ENCODE assay signal across 18 cellular contexts in genomic region chr13:44212633-44213387, GRCh38.
DNase-seq lines count a peak whose midpoint lies in the region; ATAC-seq and TF ChIP-seq lines count a peak whose summit lies in the region.
"Had no signal": no experiment of that assay in that cellular context is flagged by ENCODE, and none has a peak within 500 bp of the region (broad histone marks: within the 10 kb centered on the region; RNA-seq: fewer than 3 reads in every experiment).

No MANE protein-coding gene starts in this region.

- H3K27ac ChIP-seq in esophagus (ENCODE audit: low read depth in 2 of 2, low read length in 1 of 2), result peak overlapping the region; percentile 7 to 40
- H3K27ac ChIP-seq: RWPE1 had no signal

- ATAC-seq in HG02678 (IDR thresholded peaks at IDR 0.05; ENCODE audit: unreplicated experiment), result no peak
- no peak for ATAC-seq in HG02840 (IDR thresholded peaks at IDR 0.05; ENCODE audit: low FRiP score, unreplicated experiment)

- no peaks in the 10 kb centered on the region for H3K36me3 Mint-ChIP-seq in type B pancreatic cell
- H3K36me3 Mint-ChIP-seq: naive B cell had no signal

- WGBS in esophagus, 2 donors, result 35 to 52% methylated on average over 9 of the region's 9 CpGs

- no peak for TF ChIP-seq CTCF in type B pancreatic cell (conservative IDR thresholded peaks at IDR 0.05)

- peaks cover 4% of the 10 kb centered on the region for H3K4me1 Mint-ChIP-seq in type B pancreatic cell (ENCODE audit: unreplicated experiment)
- H3K4me1 Mint-ChIP-seq: naive B cell had no signal

- peak; percentile 52 for DNase-seq in NCI-H460 (ENCODE audit: extremely low read depth, low read depth)
- DNase-seq in iris pigment epithelial cell (ENCODE audit: low read depth), result peak; percentile 49
- no peak for DNase-seq in type B pancreatic cell (ENCODE audit: extremely low spot score, unreplicated experiment)
- DNase-seq in NCI-H345 treated with DMSO at 0.1 percent for 48 hours (lab: John Stamatoyannopoulos, UW; ENCODE audit: unreplicated experiment), result no peak
- DNase-seq: activated CD4-positive, alpha-beta T cell treated with anti-CD3 and anti-CD28 coated beads for 4 hours; activated T-cell treated with anti-CD3 and anti-CD28 coated beads, Interleukin-2, amount 50 U/mL, for 1 hour; amniotic stem cell; GF-D8; kidney; naive B cell; NCI-H1436; NCI-H774; T-helper 2 cell had no signal

- peaks cover 3% of the 10 kb centered on the region for H3K9me3 Mint-ChIP-seq in type B pancreatic cell

- H3K9me3 ChIP-seq in esophagus (ENCODE audit: control insufficient read depth in 2 of 2, insufficient read depth in 1 of 2, low read depth in 1 of 2, low read length in 1 of 2), result no peaks in the 10 kb centered on the region
- H3K9me3 ChIP-seq: vagina had no signal

- no peaks in the 10 kb centered on the region for H3K4me1 ChIP-seq in esophagus (ENCODE audit: control insufficient read depth in 2 of 2, insufficient read depth in 2 of 2, low read length in 1 of 2)
- H3K4me1 ChIP-seq: vagina had no signal

- H3K27ac Mint-ChIP-seq in type B pancreatic cell, result peak overlapping the region; percentile 24
- H3K27ac Mint-ChIP-seq: naive B cell had no signal

- no peaks in the 10 kb centered on the region for H3K36me3 ChIP-seq in esophagus (ENCODE audit: control insufficient read depth in 2 of 2, insufficient read depth in 2 of 2, low read length in 1 of 2)
- H3K36me3 ChIP-seq: vagina had no signal

- no peak overlapping the region for H3K4me3 Mint-ChIP-seq in type B pancreatic cell
- H3K4me3 Mint-ChIP-seq: naive B cell had no signal

- H3K4me3 ChIP-seq in esophagus (ENCODE audit: low read depth in 1 of 2, low read length in 2 of 2), result no peak overlapping the region
- H3K4me3 ChIP-seq: vagina had no signal

- peaks cover 10% of the 10 kb centered on the region for H3K27me3 Mint-ChIP-seq in type B pancreatic cell

- H3K27me3 ChIP-seq in esophagus (ENCODE audit: control insufficient read depth in 1 of 2, insufficient read depth in 2 of 2, low read length in 2 of 2), result no peaks in the 10 kb centered on the region
- H3K27me3 ChIP-seq: vagina had no signal

Comparison
In these comparisons a context has a peak if more than half of its experiments do, and no peak if none do; other contexts are left out.
1. DNase-seq: peak in NCI-H460 (single experiment) and iris pigment epithelial cell (single experiment); none in type B pancreatic cell (single experiment) and NCI-H345 treated with DMSO at 0.1 percent for 48 hours (single experiment).